In genomic region chr1:54474500-54475235, GRCh38 we compare ENCODE assay signal across 8 cellular contexts.
DNase-seq lines count a peak whose midpoint lies in the region; ATAC-seq lines count a peak whose summit lies in the region.

No MANE protein-coding gene starts in this region.

- DNase-seq in stimulated activated CD4-positive, alpha-beta T cell treated with anti-CD3 and anti-CD28 coated beads, Interleukin-4, amount 100 ng/mL, for 4 hours, result peak; percentile 24 to 34
- no peak for DNase-seq in stimulated activated CD4-positive, alpha-beta T cell treated with anti-CD3 and anti-CD28 coated beads, Interleukin-4, amount 100 ng/mL, for 24 hours
- DNase-seq in cerebellar cortex (ENCODE audit: low spot score) (peak; percentile 43), hepatic stellate cell (ENCODE audit: low spot score) (no peak), HK-2 (ENCODE audit: unreplicated experiment) (no peak), epidermal melanocyte (ENCODE audit: insufficient read length, low spot score) (no peak)

- H3K4me3 ChIP-seq in muscle layer of duodenum (ENCODE audit: low read depth in 1 of 2, low read length in 2 of 2), result peak overlapping the region; percentile 21 to 36

- peaks cover 6% of the 10 kb centered on the region for H3K27me3 ChIP-seq in muscle layer of duodenum (ENCODE audit: low read depth, low read length)

- no peaks in the 10 kb centered on the region for H3K36me3 ChIP-seq in muscle layer of duodenum (ENCODE audit: control insufficient read depth in 1 of 2, insufficient read depth in 2 of 2, low read length in 2 of 2)

- ATAC-seq in GM19351 (IDR thresholded peaks at IDR 0.05; ENCODE audit: unreplicated experiment), result no peak

- H3K4me1 ChIP-seq in muscle layer of duodenum (ENCODE audit: control insufficient read depth in 1 of 2, insufficient read depth in 2 of 2, low read length in 2 of 2), result peaks cover 0 to 19% of the 10 kb centered on the region in 2 donors

- no peak overlapping the region for H3K27ac ChIP-seq in muscle layer of duodenum (ENCODE audit: low read length)

- no peaks in the 10 kb centered on the region for H3K9me3 ChIP-seq in muscle layer of duodenum (ENCODE audit: control insufficient read depth in 1 of 2, low read length in 2 of 2)

Comparison
In these comparisons a context has a peak if more than half of its experiments do, and no peak if none do; other contexts are left out.
1. DNase-seq: peak in stimulated activated CD4-positive, alpha-beta T cell treated with anti-CD3 and anti-CD28 coated beads, Interleukin-4, amount 100 ng/mL, for 4 hours (2 of 2) and cerebellar cortex (single experiment); none in stimulated activated CD4-positive, alpha-beta T cell treated with anti-CD3 and anti-CD28 coated beads, Interleukin-4, amount 100 ng/mL, for 24 hours (single experiment), hepatic stellate cell (single experiment), HK-2 (single experiment) and epidermal melanocyte (single experiment).